In genomic region chr11:62850911-62851806, GRCh38 we compare ENCODE assay signal across 1 cellular context.
TF ChIP-seq lines count a peak whose summit lies in the region.

No MANE protein-coding gene starts in this region.

TF ChIP-seq in HepG2, 621 proteins besides CTCF, POLR2A, EP300 and RAD21 (continued from another document and continues in another):
- TF ChIP-seq RXRA (CRISPR knock-in tag; IDR thresholded peaks at IDR 0.05) (peak; percentile 17; the same call in 1 of the 2 replicates), MIER3 (CRISPR knock-in tag; IDR thresholded peaks at IDR 0.05; ENCODE audit: borderline replicate concordance) (no peak), AGO2 (optimal IDR thresholded peaks at IDR 0.05; ENCODE audit: low read depth, low read length) (peak; percentile 24), HNRNPUL1 (IDR thresholded peaks at IDR 0.05; ENCODE audit: low read depth, low read length) (no peak), CBX2 (IDR thresholded peaks at IDR 0.05; ENCODE audit: low read depth, low read length) (no peak), CBX2 (CRISPR knock-in tag; IDR thresholded peaks at IDR 0.05; ENCODE audit: low read depth) (no peak), ZNF780A (CRISPR knock-in tag; IDR thresholded peaks at IDR 0.05) (peak; percentile 71; the same call in 1 of the 2 replicates), RARG (CRISPR knock-in tag; IDR thresholded peaks at IDR 0.05; ENCODE audit: low read depth) (no peak), ZNF230 (CRISPR knock-in tag; IDR thresholded peaks at IDR 0.05) (no peak), PHF5A (CRISPR knock-in tag; IDR thresholded peaks at IDR 0.05; ENCODE audit: low read depth, unreplicated experiment) (peak; percentile 54), MTERF4 (CRISPR knock-in tag; IDR thresholded peaks at IDR 0.05) (no peak), ZSCAN12 (CRISPR knock-in tag; IDR thresholded peaks at IDR 0.05) (no peak), ZNF362 (CRISPR knock-in tag; IDR thresholded peaks at IDR 0.05; ENCODE audit: borderline replicate concordance) (peak; percentile 71; the same call in 1 of the 2 replicates), HNF4G (IDR thresholded peaks at IDR 0.05; ENCODE audit: borderline replicate concordance, low read depth, low read length) (no peak), HNF4G (CRISPR knock-in tag; IDR thresholded peaks at IDR 0.05; ENCODE audit: borderline replicate concordance, low read depth) (no peak), KLF11 (CRISPR knock-in tag; IDR thresholded peaks at IDR 0.05) (no peak), MIER2 (CRISPR knock-in tag; IDR thresholded peaks at IDR 0.05) (no peak), NFKBIZ (CRISPR knock-in tag; IDR thresholded peaks at IDR 0.05) (no peak), SIX1 (CRISPR knock-in tag; IDR thresholded peaks at IDR 0.05; ENCODE audit: borderline replicate concordance) (no peak), RFX1 (IDR thresholded peaks at IDR 0.05) (no peak), ZNF572 (CRISPR knock-in tag; IDR thresholded peaks at IDR 0.05) (no peak), MYC (CRISPR knock-in tag; IDR thresholded peaks at IDR 0.05; ENCODE audit: borderline replicate concordance) (no peak; the same call in 1 of the 2 replicates), NFE2L1 (CRISPR knock-in tag; IDR thresholded peaks at IDR 0.05; ENCODE audit: borderline replicate concordance) (no peak), ZNF510 (CRISPR knock-in tag; IDR thresholded peaks at IDR 0.05; ENCODE audit: low read depth) (0 out of 2 replicates have a peak, but pooled peaks have one; percentile 10), RBM22 (optimal IDR thresholded peaks at IDR 0.05; ENCODE audit: low read length) (peak; percentile 97), SP2 (CRISPR knock-in tag; IDR thresholded peaks at IDR 0.05) (no peak), MTA1 (CRISPR knock-in tag; IDR thresholded peaks at IDR 0.05; ENCODE audit: borderline replicate concordance) (no peak), PRMT3 (CRISPR knock-in tag; IDR thresholded peaks at IDR 0.05; ENCODE audit: borderline replicate concordance, low read depth) (no peak), NFAT5 (CRISPR knock-in tag; IDR thresholded peaks at IDR 0.05) (no peak), MED1 (CRISPR knock-in tag; IDR thresholded peaks at IDR 0.05) (no peak), ZKSCAN5 (CRISPR knock-in tag; IDR thresholded peaks at IDR 0.05) (no peak), TSC22D2 (CRISPR knock-in tag; IDR thresholded peaks at IDR 0.05; ENCODE audit: borderline replicate concordance) (no peak), HNRNPH1 (optimal IDR thresholded peaks at IDR 0.05; ENCODE audit: low read depth, low read length) (no peak), ZNF770 (CRISPR knock-in tag; IDR thresholded peaks at IDR 0.05) (no peak), ZKSCAN8 (CRISPR knock-in tag; IDR thresholded peaks at IDR 0.05; ENCODE audit: borderline replicate concordance) (no peak), GPN1 (CRISPR knock-in tag; IDR thresholded peaks at IDR 0.05; ENCODE audit: borderline replicate concordance) (no peak), GZF1 (CRISPR knock-in tag; IDR thresholded peaks at IDR 0.05) (no peak), ZNF350 (CRISPR knock-in tag; IDR thresholded peaks at IDR 0.05; ENCODE audit: borderline replicate concordance, low read depth) (no peak), AKAP8 (CRISPR knock-in tag; IDR thresholded peaks at IDR 0.05) (0 out of 2 replicates have a peak, but pooled peaks have one; percentile 42), ZNF777 (CRISPR knock-in tag; IDR thresholded peaks at IDR 0.05) (no peak), FOXM1 (CRISPR knock-in tag; IDR thresholded peaks at IDR 0.05) (no peak), THYN1 (CRISPR knock-in tag; IDR thresholded peaks at IDR 0.05; ENCODE audit: borderline replicate concordance, low read depth) (no peak), MAFF (IDR thresholded peaks at IDR 0.05; ENCODE audit: low read depth, low read length) (no peak), YEATS4 (CRISPR knock-in tag; IDR thresholded peaks at IDR 0.05; ENCODE audit: borderline replicate concordance) (no peak), POLR2AphosphoS5 (IDR thresholded peaks at IDR 0.05; ENCODE audit: low read depth, low read length) (peak; percentile 49), HOXA7 (CRISPR knock-in tag; IDR thresholded peaks at IDR 0.05) (no peak), ZBTB8A (CRISPR knock-in tag; IDR thresholded peaks at IDR 0.05; ENCODE audit: borderline replicate concordance, low read depth) (no peak), NCOR1 (IDR thresholded peaks at IDR 0.05; ENCODE audit: borderline replicate concordance, low read length) (no peak), ZFY (CRISPR knock-in tag; IDR thresholded peaks at IDR 0.05) (peak; percentile 24; the same call in 1 of the 2 replicates), MIXL1 (CRISPR knock-in tag; IDR thresholded peaks at IDR 0.05) (no peak), MEF2D (CRISPR knock-in tag; IDR thresholded peaks at IDR 0.05) (0 out of 2 replicates have a peak, but pooled peaks have one; percentile 46), ZNF776 (CRISPR knock-in tag; IDR thresholded peaks at IDR 0.05) (no peak), ZNF24 (IDR thresholded peaks at IDR 0.05) (no peak), FOXC1 (CRISPR knock-in tag; IDR thresholded peaks at IDR 0.05; ENCODE audit: borderline replicate concordance) (no peak), ZBTB3 (CRISPR knock-in tag; IDR thresholded peaks at IDR 0.05; ENCODE audit: borderline replicate concordance, low read depth) (no peak), GATAD1 (CRISPR knock-in tag; IDR thresholded peaks at IDR 0.05) (no peak), ATF2 (CRISPR knock-in tag; IDR thresholded peaks at IDR 0.05) (no peak), WIZ (CRISPR knock-in tag; IDR thresholded peaks at IDR 0.05) (no peak), SAP130 (CRISPR knock-in tag; IDR thresholded peaks at IDR 0.05; ENCODE audit: low read depth) (no peak; the same call in 1 of the 2 replicates), SRY (CRISPR knock-in tag; IDR thresholded peaks at IDR 0.05) (no peak), ZNF652 (CRISPR knock-in tag; IDR thresholded peaks at IDR 0.05; ENCODE audit: borderline replicate concordance, low read depth) (no peak), ZNF574 (CRISPR knock-in tag; IDR thresholded peaks at IDR 0.05) (no peak), CBX1 (IDR thresholded peaks at IDR 0.05; ENCODE audit: low read depth) (peak; percentile 28), NKX3-1 (CRISPR knock-in tag; IDR thresholded peaks at IDR 0.05) (no peak), ZNF782 (CRISPR knock-in tag; IDR thresholded peaks at IDR 0.05; ENCODE audit: borderline replicate concordance) (no peak), NRL (CRISPR knock-in tag; IDR thresholded peaks at IDR 0.05; ENCODE audit: borderline replicate concordance) (no peak), ZBTB2 (CRISPR knock-in tag; IDR thresholded peaks at IDR 0.05; ENCODE audit: low read depth) (no peak)
